ENCODE assay signal across 9 cellular contexts in the genomic region with DNA sequence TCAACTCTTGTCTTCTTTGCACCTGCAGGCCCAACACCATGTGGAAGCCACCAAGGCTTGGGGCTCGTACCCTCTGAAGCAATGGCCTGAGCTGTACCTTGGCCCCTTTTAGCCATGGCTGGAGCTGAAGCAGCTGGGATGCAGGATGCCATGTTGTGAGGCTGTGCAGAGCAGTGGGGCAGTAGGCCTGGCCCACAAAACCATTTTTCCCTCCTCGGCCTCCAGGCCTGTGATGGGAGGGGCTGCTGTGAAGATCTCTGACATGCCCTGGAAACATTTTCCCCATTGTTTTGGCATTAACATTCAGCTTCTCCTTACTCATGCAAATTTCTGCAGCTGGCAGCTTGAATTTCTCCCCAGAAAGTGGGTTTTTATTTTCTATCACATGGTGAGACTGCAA.
"Had no signal": no experiment of that assay in that cellular context is flagged by ENCODE, and none has a peak within 500 bp of the region (broad histone marks: within the 10 kb centered on the region; RNA-seq: fewer than 3 reads in every experiment).

No MANE protein-coding gene starts in this region.

- FAIRE-seq: H1, H54, HepG2 had no signal

- H2AFZ ChIP-seq: GM23338 had no signal

- H3K27me3 Mint-ChIP-seq: IgD-negative memory B cell had no signal

- H3K4me1 Mint-ChIP-seq: GM23338, H9 had no signal

- H3K4me2 ChIP-seq: GM23338 had no signal

- H3K4me3 ChIP-seq: GM23338 had no signal

- H3K27ac Mint-ChIP-seq: GM23338, H9, HFFc6, IgD-negative memory B cell had no signal

- DNase-seq: H9, HCEC 1CT, HFFc6 had no signal

- H3K4me3 Mint-ChIP-seq: GM23338, H9, HFFc6 had no signal

- ATAC-seq: GM23338, HepG2 had no signal

- H3K27ac ChIP-seq: HL-60 had no signal
